ENCODE assay signal across 17 cellular contexts in genomic region chr11:131522851-131523250, GRCh38.
A peak's percentile ranks its signal among the peaks of the same experiment; 100 is the strongest.
DNase-seq lines count a peak whose midpoint lies in the region; ATAC-seq, FAIRE-seq and TF ChIP-seq lines count a peak whose summit lies in the region.
"Had no signal": no experiment of that assay in that cellular context is flagged by ENCODE, and none has a peak within 500 bp of the region (broad histone marks: within the 10 kb centered on the region; RNA-seq: fewer than 3 reads in every experiment).

No MANE protein-coding gene starts in this region.

- H2AFZ ChIP-seq in astrocyte (ENCODE audit: low read depth, low read length): no peak overlapping the region

- DNase-seq in NCI-H82 treated with DMSO at 0.1 percent for 48 hours (lab: John Stamatoyannopoulos, UW; ENCODE audit: unreplicated experiment) (peak; percentile 47), NCI-H82 (lab: John Stamatoyannopoulos, UW) (no peak), astrocyte (ENCODE audit: low read depth) (peak; percentile 14), renal cortical epithelial cell (ENCODE audit: low read depth) (peak; percentile 2), left colon (no peak), NCI-H146 treated with DMSO at 0.1 percent for 48 hours (lab: John Stamatoyannopoulos, UW; ENCODE audit: unreplicated experiment) (no peak), aorta (no peak)
- DNase-seq: BE2C; CD4-positive, alpha-beta memory T cell; DMS79 had no signal

- H3K4me1 ChIP-seq in astrocyte (ENCODE audit: insufficient read depth, low read length) (no peaks in the 10 kb centered on the region), aorta (ENCODE audit: control insufficient read depth in 1 of 2, insufficient read depth in 2 of 2, low read length in 2 of 2) (no peaks in the 10 kb centered on the region)
- H3K4me1 ChIP-seq: BE2C, HAP-1 had no signal

- H3K9ac ChIP-seq in astrocyte (ENCODE audit: low read length): no peak overlapping the region

- no peak overlapping the region for H3K27ac ChIP-seq in astrocyte (ENCODE audit: low read depth, low read length)
- H3K27ac ChIP-seq in aorta (ENCODE audit: low read depth in 1 of 2, low read length in 2 of 2): no peak overlapping the region
- H3K27ac ChIP-seq: 22Rv1, C4-2B had no signal

- H3K27me3 ChIP-seq in astrocyte (ENCODE audit: insufficient read depth, low read length): peaks cover 13% of the 10 kb centered on the region
- H3K27me3 ChIP-seq in aorta (ENCODE audit: control insufficient read depth in 1 of 2, insufficient read depth in 2 of 2, low read length in 1 of 2): no peaks in the 10 kb centered on the region
- H3K27me3 ChIP-seq: BE2C had no signal

- no peaks in the 10 kb centered on the region for H3K79me2 ChIP-seq in astrocyte (ENCODE audit: insufficient read depth, low read length)

- H3K4me3 ChIP-seq in astrocyte (ENCODE audit: insufficient read depth, low read depth, low read length): no peak overlapping the region
- H3K4me3 ChIP-seq in aorta (ENCODE audit: low read length in 2 of 2): no peak overlapping the region
- H3K4me3 ChIP-seq: HAP-1 had no signal

- no peak for ATAC-seq in left colon
- no peak for ATAC-seq in aorta (ENCODE audit: low FRiP score)
- ATAC-seq: HepG2 had no signal

- H3K27me3 Mint-ChIP-seq in astrocyte (ENCODE audit: low read depth, unreplicated experiment): peaks cover 34% of the 10 kb centered on the region

- no peak for TF ChIP-seq CTCF in astrocyte (IDR thresholded peaks at IDR 0.05; ENCODE audit: insufficient read depth, low read depth, low read length)

- peaks cover 2% of the 10 kb centered on the region for H3K9me3 Mint-ChIP-seq in astrocyte (ENCODE audit: unreplicated experiment)

- H3K4me3 Mint-ChIP-seq in astrocyte (ENCODE audit: unreplicated experiment): no peak overlapping the region
- H3K4me3 Mint-ChIP-seq: CD4-positive, alpha-beta memory T cell had no signal

- 61 to 75% methylated on average over 2 of the region's 2 CpGs for WGBS in aorta, 2 donors

- no peak overlapping the region for H3K4me2 ChIP-seq in astrocyte (ENCODE audit: low read length)

- H3K36me3 ChIP-seq in astrocyte (ENCODE audit: insufficient read depth, low read length): no peaks in the 10 kb centered on the region
- H3K36me3 ChIP-seq in aorta (ENCODE audit: control insufficient read depth in 1 of 2, insufficient read depth in 2 of 2, low read length in 1 of 2): no peaks in the 10 kb centered on the region
- H3K36me3 ChIP-seq: BE2C, HAP-1 had no signal

- no peak for FAIRE-seq in astrocyte (lab: Jason Lieb, UNC)
- FAIRE-seq: GM12891, H1, HepG2, HTR-8/SVneo had no signal

- H3K4me1 Mint-ChIP-seq in astrocyte (ENCODE audit: low read depth, unreplicated experiment): peaks cover 22% of the 10 kb centered on the region
- H3K4me1 Mint-ChIP-seq: CD4-positive, alpha-beta memory T cell had no signal

- H3K27ac Mint-ChIP-seq in astrocyte (ENCODE audit: unreplicated experiment): peak overlapping the region; percentile 84
- H3K27ac Mint-ChIP-seq: CD4-positive, alpha-beta memory T cell had no signal

- H3K9me3 ChIP-seq in astrocyte (ENCODE audit: insufficient read depth, low read depth, low read length) (no peaks in the 10 kb centered on the region), aorta (ENCODE audit: control insufficient read depth, low read length) (no peaks in the 10 kb centered on the region)
- H3K9me3 ChIP-seq: BE2C, HAP-1 had no signal

- no peaks in the 10 kb centered on the region for H4K20me1 ChIP-seq in astrocyte (ENCODE audit: insufficient read depth, low read length)

- no peaks in the 10 kb centered on the region for H3K36me3 Mint-ChIP-seq in astrocyte (ENCODE audit: low read depth, unreplicated experiment)
- H3K36me3 Mint-ChIP-seq: CD4-positive, alpha-beta memory T cell had no signal

- intact Hi-C loops in left colon (cut with DNase I, micrococcal nuclease): no loop called here
- intact Hi-C loops in aorta (cut with DNase I): no loop called here

Comparison
In these comparisons a context has a peak if more than half of its experiments do, and no peak if none do; other contexts are left out.
1. DNase-seq: peak in NCI-H82 treated with DMSO at 0.1 percent for 48 hours (single experiment), astrocyte (single experiment) and renal cortical epithelial cell (single experiment); none in NCI-H82 (single experiment), left colon (0 of 2), NCI-H146 treated with DMSO at 0.1 percent for 48 hours (single experiment) and aorta (0 of 2).